1 cellular context compared by ENCODE assay signal in genomic region chr9:21331676-21332402, GRCh38.
TF ChIP-seq lines count a peak whose summit lies in the region.

No MANE protein-coding gene starts in this region.

TF ChIP-seq in IMR-90, 13 proteins besides CTCF, POLR2A, EP300 and RAD21:
- TF ChIP-seq MXI1 (IDR thresholded peaks at IDR 0.05; ENCODE audit: borderline replicate concordance, low read depth, low read length) (no peak), RCOR1 (IDR thresholded peaks at IDR 0.05; ENCODE audit: insufficient replicate concordance, low read length) (no peak), MAFK (IDR thresholded peaks at IDR 0.05; ENCODE audit: low read depth, low read length) (no peak), MAZ (IDR thresholded peaks at IDR 0.05; ENCODE audit: borderline replicate concordance, low read depth, low read length) (no peak), FOS (IDR thresholded peaks at IDR 0.05; ENCODE audit: low read depth, low read length) (no peak), RFX5 (IDR thresholded peaks at IDR 0.05; ENCODE audit: low read depth, low read length) (no peak), CEBPB (IDR thresholded peaks at IDR 0.05; ENCODE audit: low read depth, low read length) (no peak), USF2 (IDR thresholded peaks at IDR 0.05; ENCODE audit: low read depth, low read length) (no peak), CHD1 (IDR thresholded peaks at IDR 0.05; ENCODE audit: low read depth, low read length) (no peak), SMC3 (IDR thresholded peaks at IDR 0.05; ENCODE audit: low read depth, low read length) (no peak), BHLHE40 (IDR thresholded peaks at IDR 0.05; ENCODE audit: low read depth, low read length) (no peak), ELK1 (IDR thresholded peaks at IDR 0.05; ENCODE audit: borderline replicate concordance, low read depth, low read length) (no peak), NFE2L2 (IDR thresholded peaks at IDR 0.05; ENCODE audit: low read depth, low read length) (no peak)
